35 cellular contexts compared by ENCODE assay signal in genomic region chr7:110863258-110863657, GRCh38.
DNase-seq lines count a peak whose midpoint lies in the region; ATAC-seq, FAIRE-seq and TF ChIP-seq lines count a peak whose summit lies in the region.
"Had no signal": no experiment of that assay in that cellular context is flagged by ENCODE, and none has a peak within 500 bp of the region (broad histone marks: within the 10 kb centered on the region; RNA-seq: fewer than 3 reads in every experiment).

No MANE protein-coding gene starts in this region.

- no peak for TF ChIP-seq EP300 in K562 (IDR thresholded peaks at IDR 0.05; ENCODE audit: low read length)

- no peaks in the 10 kb centered on the region for H3K79me2 ChIP-seq in K562 (ENCODE audit: control insufficient read depth, insufficient read depth, low read length)
- no peaks in the 10 kb centered on the region for H3K79me2 ChIP-seq in keratinocyte (ENCODE audit: control insufficient read depth, insufficient read depth, low read length)

- H3K4me2 ChIP-seq in K562 (ENCODE audit: insufficient read depth, low read length) (no peak overlapping the region), keratinocyte (ENCODE audit: control insufficient read depth, extremely low read depth, insufficient read depth, low read depth, low read length) (no peak overlapping the region)
- H3K4me2 ChIP-seq: A549; BLaER1; BLaER1 treated with 17β-estradiol and CSF1 and Interleukin-3, amounts not matched to agents 10 nM and 100 nM had no signal

- TF ChIP-seq POLR2A in K562 (conservative IDR thresholded peaks at IDR 0.05) (no peak), H54 (IDR thresholded peaks at IDR 0.05; ENCODE audit: low read depth, low read length) (no peak)

- POLR2A ChIA-PET in K562 (lab: Yijun Ruan, JAX) = no interaction called here

- peaks cover 3% of the 10 kb centered on the region for H3K9me3 Mint-ChIP-seq in nephron progenitor cell
- H3K9me3 Mint-ChIP-seq: CD4-positive, alpha-beta T cell had no signal

- peak overlapping the region; percentile 9 for H3K27ac Mint-ChIP-seq in nephron progenitor cell
- H3K27ac Mint-ChIP-seq: B cell; CD14-positive monocyte; CD4-positive, alpha-beta memory T cell; CD4-positive, alpha-beta T cell; CD4-positive, CD25-positive, alpha-beta regulatory T cell; CD8-positive, alpha-beta T cell had no signal

- H4K20me1 ChIP-seq in K562 (replicated peaks; ENCODE audit: control insufficient read depth, insufficient read depth, low read length) (no peaks in the 10 kb centered on the region), keratinocyte (ENCODE audit: control insufficient read depth, extremely low read depth, insufficient read depth, low read length) (no peaks in the 10 kb centered on the region)
- H4K20me1 ChIP-seq: BLaER1; BLaER1 treated with 17β-estradiol and CSF1 and Interleukin-3, amounts not matched to agents 10 nM and 100 nM had no signal

- DNase-seq in K562 (ENCODE audit: extremely low read depth in 1 of 4, low spot score in 3 of 4) (no peak), keratinocyte (ENCODE audit: low read depth, low spot score) (no peak), nephron progenitor cell (no peak), NCI-H2171 (lab: John Stamatoyannopoulos, UW) (no peak), H54 (ENCODE audit: insufficient read length, low spot score) (no peak)
- DNase-seq: 8988T; ACHN; AML-193; BE2C; C1 segment of cervical spinal cord; Caco-2; Calu3; CD4-positive, alpha-beta memory T cell; CD4-positive, alpha-beta T cell; CD4-positive, CD25-positive, alpha-beta regulatory T cell; CD8-positive, alpha-beta memory T cell; CD8-positive, alpha-beta T cell; COR-L47; DMS 273 treated with DMSO at 0.1 percent for 48 hours; DMS153; DMS53; DMS79; DMS79 treated with DMSO at 0.1 percent for 48 hours; DND-41; EL had no signal

- H3K4me1 Mint-ChIP-seq in nephron progenitor cell = peaks cover 9% of the 10 kb centered on the region
- H3K4me1 Mint-ChIP-seq: B cell; CD14-positive monocyte; CD4-positive, alpha-beta memory T cell; CD8-positive, alpha-beta memory T cell had no signal

- in situ Hi-C loops in K562 (cut with MboI) = no loop called here

- no peaks in the 10 kb centered on the region for H3K36me3 ChIP-seq in K562 (ENCODE audit: control insufficient read depth, insufficient read depth, low read length)
- H3K36me3 ChIP-seq in keratinocyte (ENCODE audit: control insufficient read depth in 2 of 2, extremely low read depth in 1 of 2, insufficient read depth in 2 of 2, low read length in 2 of 2) = no peaks in the 10 kb centered on the region
- H3K36me3 ChIP-seq: BE2C; BLaER1; BLaER1 treated with 17β-estradiol and CSF1 and Interleukin-3, amounts not matched to agents 10 nM and 100 nM had no signal

- dilution Hi-C loops in keratinocyte (cut with MboI; ENCODE audit: extremely low pct_ligation_motif_present, low sequenced_read_pairs) = no loop called here

- H3K27me3 Mint-ChIP-seq in nephron progenitor cell (ENCODE audit: low read depth, poor library complexity) = peaks cover 3% of the 10 kb centered on the region
- H3K27me3 Mint-ChIP-seq: B cell; CD4-positive, alpha-beta memory T cell; CD4-positive, alpha-beta T cell; CD8-positive, alpha-beta memory T cell had no signal

- intact Hi-C loops in K562 (cut with micrococcal nuclease) = no loop called here

- no peak overlapping the region for H3K4me3 Mint-ChIP-seq in nephron progenitor cell
- H3K4me3 Mint-ChIP-seq: B cell; CD14-positive monocyte; CD4-positive, alpha-beta memory T cell; CD4-positive, alpha-beta T cell; CD4-positive, CD25-positive, alpha-beta regulatory T cell; CD8-positive, alpha-beta memory T cell; CD8-positive, alpha-beta T cell had no signal

- H2AFZ ChIP-seq in K562 (ENCODE audit: low read depth, low read length) (no peak overlapping the region), keratinocyte (ENCODE audit: control insufficient read depth, low read length) (no peak overlapping the region)

- no peaks in the 10 kb centered on the region for H3K27me3 ChIP-seq in K562 (ENCODE audit: control insufficient read depth in 2 of 2, insufficient read depth in 2 of 2, low read length in 2 of 2)
- no peaks in the 10 kb centered on the region for H3K27me3 ChIP-seq in keratinocyte (ENCODE audit: control insufficient read depth, extremely low read depth, insufficient read depth, low read length)
- H3K27me3 ChIP-seq: BE2C; BLaER1; BLaER1 treated with 17β-estradiol and CSF1 and Interleukin-3, amounts not matched to agents 10 nM and 100 nM had no signal

- FAIRE-seq in K562 (lab: Jason Lieb, UNC) (no peak), keratinocyte (lab: Jason Lieb, UNC) (peak; percentile 46), H54 (lab: Jason Lieb, UNC) (no peak)
- FAIRE-seq: A204.1, A549, D721Med had no signal

- TF ChIP-seq CTCF in K562 (IDR thresholded peaks at IDR 0.05 in 2 of 3, conservative IDR thresholded peaks at IDR 0.05 in 1 of 3; ENCODE audit: insufficient read depth in 2 of 3, low read depth in 1 of 3, low read length in 3 of 3) (no peak), keratinocyte (optimal IDR thresholded peaks at IDR 0.05 in 1 of 3, IDR thresholded peaks at IDR 0.05 in 1 of 3, conservative IDR thresholded peaks at IDR 0.05 in 1 of 3; ENCODE audit: extremely low read depth in 1 of 3, insufficient read depth in 2 of 3, low read length in 3 of 3) (no peak), nephron progenitor cell (IDR thresholded peaks at IDR 0.05) (no peak)

- BruUV-seq in K562 (replicated peaks; lab: Mats Ljungman, UMichigan) = no TSS peak

- 57% methylated on average over 2 of the region's 2 CpGs for WGBS in K562 (ENCODE audit: insufficient coverage, low coverage, missing lambda C conversion rate)

- ATAC-seq in K562 = peak; percentile 37; the same call in 2 of the 3 replicates
- ATAC-seq in HG02763 (IDR thresholded peaks at IDR 0.05; ENCODE audit: unreplicated experiment) = no peak
- ATAC-seq: A549; CD8-positive, alpha-beta T cell had no signal

- H3K9me1 ChIP-seq in K562 (ENCODE audit: control insufficient read depth, insufficient read depth, low read length) (no peaks in the 10 kb centered on the region), keratinocyte (ENCODE audit: control insufficient read depth, extremely low read depth, insufficient read depth, low read length) (no peaks in the 10 kb centered on the region)

- no peak overlapping the region for H3K27ac ChIP-seq in K562 (ENCODE audit: extremely low read depth, low read depth, low read length)
- no peak overlapping the region for H3K27ac ChIP-seq in keratinocyte (ENCODE audit: control insufficient read depth, insufficient read depth, low read length)
- H3K27ac ChIP-seq: 22Rv1; A549; BLaER1; BLaER1 treated with 17β-estradiol and CSF1 and Interleukin-3, amounts not matched to agents 10 nM and 100 nM; C4-2B had no signal

- no peak for TF ChIP-seq RAD21 in K562 (CRISPR knock-in tag; conservative IDR thresholded peaks at IDR 0.05 in 1 of 2, IDR thresholded peaks at IDR 0.05 in 1 of 2)

- H3K9ac ChIP-seq in K562 (ENCODE audit: insufficient read depth in 1 of 2, low read depth in 2 of 2, low read length in 2 of 2) (no peak overlapping the region), keratinocyte (ENCODE audit: control insufficient read depth, extremely low read depth, insufficient read depth, low read length) (no peak overlapping the region)
- H3K9ac ChIP-seq: BLaER1; BLaER1 treated with 17β-estradiol and CSF1 and Interleukin-3, amounts not matched to agents 10 nM and 100 nM had no signal

- H3K4me3 ChIP-seq in K562 (no peak overlapping the region), keratinocyte (ENCODE audit: control insufficient read depth in 2 of 3, extremely low read depth in 1 of 3, insufficient read depth in 2 of 3, low read depth in 1 of 3, low read length in 3 of 3) (no peak overlapping the region)
- H3K4me3 ChIP-seq: A549; BLaER1; BLaER1 treated with 17β-estradiol and CSF1 and Interleukin-3, amounts not matched to agents 10 nM and 100 nM had no signal

- H3K9me3 ChIP-seq in K562 (replicated peaks; ENCODE audit: control insufficient read depth, insufficient read depth, low read depth, low read length) (no peaks in the 10 kb centered on the region), keratinocyte (ENCODE audit: control insufficient read depth, low read depth, low read length) (no peaks in the 10 kb centered on the region)
- H3K9me3 ChIP-seq: A549; BE2C; BLaER1; BLaER1 treated with 17β-estradiol and CSF1 and Interleukin-3, amounts not matched to agents 10 nM and 100 nM; Caco-2 had no signal

- CTCF ChIA-PET in K562 (lab: Yijun Ruan, JAX; ENCODE audit: low intra/inter-chr PET ratio) = no interaction called here

- H3K4me1 ChIP-seq in K562 (replicated peaks in 1 of 2; ENCODE audit: control insufficient read depth in 2 of 2, insufficient read depth in 2 of 2, low read length in 2 of 2) (no peaks in the 10 kb centered on the region; a peak in 1 of 5 replicates), keratinocyte (ENCODE audit: control insufficient read depth, extremely low read depth, insufficient read depth, low read length) (no peaks in the 10 kb centered on the region)
- H3K4me1 ChIP-seq: A549; BE2C; BLaER1; BLaER1 treated with 17β-estradiol and CSF1 and Interleukin-3, amounts not matched to agents 10 nM and 100 nM; Caco-2 had no signal

- H3K36me3 Mint-ChIP-seq in nephron progenitor cell (ENCODE audit: low read depth) = no peaks in the 10 kb centered on the region
- H3K36me3 Mint-ChIP-seq: CD14-positive monocyte; CD4-positive, CD25-positive, alpha-beta regulatory T cell; CD8-positive, alpha-beta T cell had no signal

TF ChIP-seq in K562, 482 proteins besides CTCF, POLR2A, EP300 and RAD21 (continues in another document):
- TF ChIP-seq SP2 (IDR thresholded peaks at IDR 0.05; ENCODE audit: extremely low read depth, low read depth, low read length, poor library complexity, severe bottlenecking) = no peak
